ENCODE assay signal across 8 cellular contexts in genomic region chr4:106809083-106809482, GRCh38.
DNase-seq lines count a peak whose midpoint lies in the region; ATAC-seq lines count a peak whose summit lies in the region.

No MANE protein-coding gene starts in this region.

- no peak overlapping the region for H3K4me3 Mint-ChIP-seq in activated naive CD4-positive, alpha-beta T cell treated with anti-CD3 and anti-CD28 coated beads for 36 hours

- H3K27ac Mint-ChIP-seq in activated naive CD4-positive, alpha-beta T cell treated with anti-CD3 and anti-CD28 coated beads for 36 hours: no peak overlapping the region

- H3K36me3 Mint-ChIP-seq in activated naive CD4-positive, alpha-beta T cell treated with anti-CD3 and anti-CD28 coated beads for 36 hours (ENCODE audit: low read depth): no peaks in the 10 kb centered on the region

- intact Hi-C loops in activated naive CD4-positive, alpha-beta T cell treated with anti-CD3 and anti-CD28 coated beads for 36 hours (cut with micrococcal nuclease): no loop called here

- H3K9me3 Mint-ChIP-seq in activated naive CD4-positive, alpha-beta T cell treated with anti-CD3 and anti-CD28 coated beads for 36 hours: no peaks in the 10 kb centered on the region

- H3K27me3 Mint-ChIP-seq in activated naive CD4-positive, alpha-beta T cell treated with anti-CD3 and anti-CD28 coated beads for 36 hours (ENCODE audit: low read depth): no peaks in the 10 kb centered on the region

- no peak for ATAC-seq in HG03135 (IDR thresholded peaks at IDR 0.05; ENCODE audit: unreplicated experiment)

- DNase-seq in DMS114 treated with DMSO at 0.1 percent for 48 hours (lab: John Stamatoyannopoulos, UW; ENCODE audit: unreplicated experiment): peak; percentile 2
- peak; percentile 64 for DNase-seq in LHCN-M2 (ENCODE audit: low read depth)
- peak; percentile 76 for DNase-seq in amniotic epithelial cell (ENCODE audit: low read depth)
- DNase-seq in lung microvascular endothelial cell (ENCODE audit: low read depth in 2 of 2): peak; percentile 50 to 72
- DNase-seq in superior temporal gyrus (ENCODE audit: extremely low spot score): no peak
- DNase-seq in T-helper 1 cell: no peak
- DNase-seq in activated naive CD4-positive, alpha-beta T cell treated with anti-CD3 and anti-CD28 coated beads for 36 hours: no peak

- no peaks in the 10 kb centered on the region for H3K4me1 Mint-ChIP-seq in activated naive CD4-positive, alpha-beta T cell treated with anti-CD3 and anti-CD28 coated beads for 36 hours (ENCODE audit: low read depth)

- CTCF ChIA-PET in activated naive CD4-positive, alpha-beta T cell treated with anti-CD3 and anti-CD28 coated beads for 36 hours (lab: Charles Lee): interaction anchor here (0.6 kb wide), 1 partner anchor 589 kb away, joined by 3 read pairs; no protein-coding TSS in a partner anchor

Comparison
In these comparisons a context has a peak if more than half of its experiments do, and no peak if none do; other contexts are left out.
1. DNase-seq: peak in DMS114 treated with DMSO at 0.1 percent for 48 hours (single experiment), LHCN-M2 (single experiment), amniotic epithelial cell (single experiment) and lung microvascular endothelial cell (2 of 2); none in superior temporal gyrus (single experiment), T-helper 1 cell (0 of 5) and activated naive CD4-positive, alpha-beta T cell treated with anti-CD3 and anti-CD28 coated beads for 36 hours (single experiment).